8 cellular contexts compared by ENCODE assay signal in genomic region chr17:1764274-1764673, GRCh38. TPM values are rescaled to one million over a fixed set of nuclear protein-coding genes. Genes with fewer than 3 reads are reported as not detected.
DNase-seq lines count a peak whose midpoint lies in the region; ATAC-seq, FAIRE-seq and TF ChIP-seq lines count a peak whose summit lies in the region.

No MANE protein-coding gene starts in this region.

- CTCF ChIA-PET in SK-N-SH (lab: Yijun Ruan, JAX) = interaction anchor here (0.8 to 1.4 kb wide), 3 partner anchors 19 to 32 kb away, joined by 4 to 5 read pairs (median 4); no protein-coding TSS in a partner anchor

- intact Hi-C loops in kidney (cut with DNase I) = no loop called here

- H3K9me3 ChIP-seq in SK-N-SH (no peaks in the 10 kb centered on the region), kidney (ENCODE audit: control insufficient read depth in 1 of 2, low read length in 2 of 2) (no peaks in the 10 kb centered on the region)

- H3K27me3 ChIP-seq in SK-N-SH (ENCODE audit: insufficient read depth) = no peaks in the 10 kb centered on the region

- H3K4me3 ChIP-seq in SK-N-SH (ENCODE audit: low read depth in 2 of 2, low read length in 1 of 2) (no peak overlapping the region), kidney (ENCODE audit: low read length in 2 of 2) (no peak overlapping the region)

- peak overlapping the region; percentile 51 to 98; a peak in 3 of 4 replicates for H3K27ac ChIP-seq in SK-N-SH (ENCODE audit: low read depth in 2 of 2, low read length in 1 of 2)
- peak overlapping the region; percentile 11 to 16 for H3K27ac ChIP-seq in kidney (ENCODE audit: low read depth in 2 of 2, low read length in 2 of 2)

- no peaks in the 10 kb centered on the region for H3F3A ChIP-seq in SK-N-SH (replicated peaks; ENCODE audit: insufficient read depth)

- no peak for TF ChIP-seq RAD21 in SK-N-SH (IDR thresholded peaks at IDR 0.05; ENCODE audit: low read length)

- H2AFZ ChIP-seq in SK-N-SH (ENCODE audit: low read depth) = peak overlapping the region; percentile 66; the same call in 1 of the 2 replicates

- peak overlapping the region; percentile 88; the same call in 1 of the 2 replicates for H3K4me2 ChIP-seq in SK-N-SH

- POLR2A ChIA-PET in SK-N-SH (lab: Yijun Ruan, JAX) = interaction anchor here (1.1 to 2.8 kb wide), 2 partner anchors 9 to 47 kb away, joined by 5 to 24 read pairs; no protein-coding TSS in a partner anchor

- H3K9me2 ChIP-seq in SK-N-SH = no peaks in the 10 kb centered on the region

- H3K4me1 ChIP-seq in SK-N-SH (ENCODE audit: control insufficient read depth in 1 of 2, insufficient read depth in 2 of 2, low read depth in 1 of 2, low read length in 1 of 2) = peaks cover 28 to 34% of the 10 kb centered on the region in 2 experiments; a peak in 3 of 4 replicates
- H3K4me1 ChIP-seq in kidney (ENCODE audit: control insufficient read depth in 1 of 2, insufficient read depth in 1 of 2, low read depth in 1 of 2, low read length in 2 of 2) = peaks cover 4 to 6% of the 10 kb centered on the region in 2 donors

- TF ChIP-seq CTCF in SK-N-SH (IDR thresholded peaks at IDR 0.05) (no peak), kidney (IDR thresholded peaks at IDR 0.05; ENCODE audit: borderline replicate concordance, extremely low read depth, insufficient read depth) (no peak)

- DNase-seq in GDM1 (lab: John Stamatoyannopoulos, UW) = peak; percentile 27
- no peak for DNase-seq in SK-N-SH
- peak; percentile 91 for DNase-seq in amniotic epithelial cell (ENCODE audit: low read depth)
- peak; percentile 85 for DNase-seq in kidney
- DNase-seq in stimulated activated CD4-positive, alpha-beta T cell treated with anti-CD3 and anti-CD28 coated beads, Interleukin-4, amount 100 ng/mL, for 48 hours (ENCODE audit: low read depth in 2 of 2) = peak; percentile 15 to 30
- DNase-seq in occipital lobe (lab: John Stamatoyannopoulos, UW) = no peak

- ATAC-seq in HG03196 (IDR thresholded peaks at IDR 0.05; ENCODE audit: unreplicated experiment) = no peak
- ATAC-seq in HG03521 (IDR thresholded peaks at IDR 0.05; ENCODE audit: unreplicated experiment) = no peak

- WGBS in SK-N-SH (ENCODE audit: low lambda C conversion rate) = 42% methylated on average over 11 of the region's 11 CpGs

- no peaks in the 10 kb centered on the region for H4K20me1 ChIP-seq in SK-N-SH (ENCODE audit: insufficient read depth)

- H3K36me3 ChIP-seq in SK-N-SH (replicated peaks in 1 of 2; ENCODE audit: control insufficient read depth in 1 of 2, insufficient read depth in 2 of 2, low read length in 1 of 2) (no peaks in the 10 kb centered on the region), kidney (ENCODE audit: control insufficient read depth in 1 of 2, insufficient read depth in 2 of 2, low read length in 2 of 2) (no peaks in the 10 kb centered on the region)

- no peak for TF ChIP-seq EP300 in SK-N-SH (IDR thresholded peaks at IDR 0.05; ENCODE audit: borderline replicate concordance in 1 of 2, low read depth in 1 of 2, low read length in 1 of 2)

- FAIRE-seq in kidney (lab: Jason Lieb, UNC) = no peak

- no peaks in the 10 kb centered on the region for H3K79me2 ChIP-seq in SK-N-SH (ENCODE audit: insufficient read depth)

- H3K9ac ChIP-seq in SK-N-SH = no peak overlapping the region; the same call in 1 of the 2 replicates
- H3K9ac ChIP-seq in kidney (ENCODE audit: low read length in 2 of 2) = no peak overlapping the region

TF ChIP-seq in SK-N-SH, 30 proteins besides CTCF, POLR2A, EP300 and RAD21:
- TF ChIP-seq CHD2 (IDR thresholded peaks at IDR 0.05; ENCODE audit: low read length, partially characterized antibody) (peak; percentile 18), SIN3A (IDR thresholded peaks at IDR 0.05; ENCODE audit: borderline replicate concordance, low read depth, low read length) (0 out of 2 replicates have a peak, but pooled peaks have one; percentile 30), MXI1 (IDR thresholded peaks at IDR 0.05; ENCODE audit: low read depth, low read length) (peak; percentile 96), TAF1 (IDR thresholded peaks at IDR 0.05; ENCODE audit: borderline replicate concordance, low read depth, low read length) (no peak)
- TF ChIP-seq, protein P1, sequence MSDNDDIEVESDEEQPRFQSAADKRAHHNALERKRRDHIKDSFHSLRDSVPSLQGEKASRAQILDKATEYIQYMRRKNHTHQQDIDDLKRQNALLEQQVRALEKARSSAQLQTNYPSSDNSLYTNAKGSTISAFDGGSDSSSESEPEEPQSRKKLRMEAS (IDR thresholded peaks at IDR 0.05; ENCODE audit: low read depth) = peak; percentile 94

RNA-seq across cellular contexts. Expression of gene SERPINF1, which starts 2.4 kb away (rescaled TPM):
- 380 and 392 TPM in 2 replicates for polyA plus RNA-seq in SK-N-SH (2012; rRNA removed)
- polyA plus RNA-seq in SK-N-SH (2012; cell fraction: cytosol; rRNA removed) = 248 and 316 TPM in 2 replicates
- polyA plus RNA-seq in SK-N-SH (2012; cell fraction: nucleus; rRNA removed) = 275 and 299 TPM in 2 replicates
- 121 TPM for total RNA-seq in kidney
- 36.2 TPM for polyA plus RNA-seq in kidney (ENCODE audit: insufficient read depth, low read depth, low replicate concordance)
- 5.8 TPM for total RNA-seq in occipital lobe

RNA-seq across cellular contexts. Expression of gene SERPINF2, which starts 21.6 kb away (rescaled TPM):
- polyA plus RNA-seq in SK-N-SH (2012; rRNA removed) (0.16 and 0.26 TPM in 2 replicates), kidney (ENCODE audit: insufficient read depth, low read depth, low replicate concordance) (209 TPM)
- polyA plus RNA-seq in SK-N-SH (2012; cell fraction: cytosol; rRNA removed) = 0.05 and 0.18 TPM in 2 replicates
- 1.0 and 1.5 TPM in 2 replicates for polyA plus RNA-seq in SK-N-SH (2012; cell fraction: nucleus; rRNA removed)
- total RNA-seq in kidney (30.6 TPM), occipital lobe (0.16 TPM)

RNA-seq across cellular contexts. Expression of gene WDR81, which starts 39.8 kb away (rescaled TPM):
- polyA plus RNA-seq in SK-N-SH (2012; rRNA removed) (7.2 and 9.3 TPM in 2 replicates), kidney (ENCODE audit: insufficient read depth, low read depth, low replicate concordance) (16.1 TPM)
- polyA plus RNA-seq in SK-N-SH (2012; cell fraction: cytosol; rRNA removed) = 2.4 and 4.3 TPM in 2 replicates
- polyA plus RNA-seq in SK-N-SH (2012; cell fraction: nucleus; rRNA removed) = 30.4 and 32.0 TPM in 2 replicates
- total RNA-seq in kidney (28.5 TPM), occipital lobe (10.8 TPM)

RNA-seq across cellular contexts. Expression of gene TLCD2, which starts 54.1 kb away (rescaled TPM):
- polyA plus RNA-seq in SK-N-SH (2012; rRNA removed) (1.3 and 1.9 TPM in 2 replicates), kidney (ENCODE audit: insufficient read depth, low read depth, low replicate concordance) (1.3 TPM)
- polyA plus RNA-seq in SK-N-SH (2012; cell fraction: cytosol; rRNA removed) = 1.7 and 1.9 TPM in 2 replicates
- 1.4 and 2.0 TPM in 2 replicates for polyA plus RNA-seq in SK-N-SH (2012; cell fraction: nucleus; rRNA removed)
- total RNA-seq in kidney (6.2 TPM), occipital lobe (0.47 TPM)

Comparison
In these comparisons a context has a peak if more than half of its experiments do, and no peak if none do; other contexts are left out.
1. DNase-seq: peak in GDM1 (single experiment), amniotic epithelial cell (single experiment), kidney (single experiment) and stimulated activated CD4-positive, alpha-beta T cell treated with anti-CD3 and anti-CD28 coated beads, Interleukin-4, amount 100 ng/mL, for 48 hours (2 of 2); none in SK-N-SH (single experiment) and occipital lobe (single experiment).
2. RNA of gene SERPINF1, which starts 2.4 kb away (total RNA-seq): 121 TPM in kidney (single experiment); 5.8 TPM in occipital lobe (single experiment); every median in the first group is over 10 times any median in the second.
3. RNA of gene SERPINF2, which starts 21.6 kb away (total RNA-seq): 30.6 TPM in kidney (single experiment); 0.16 TPM in occipital lobe (single experiment); every median in the first group is over 10 times any median in the second.